ENCODE assay signal across 30 cellular contexts in the genomic region with DNA sequence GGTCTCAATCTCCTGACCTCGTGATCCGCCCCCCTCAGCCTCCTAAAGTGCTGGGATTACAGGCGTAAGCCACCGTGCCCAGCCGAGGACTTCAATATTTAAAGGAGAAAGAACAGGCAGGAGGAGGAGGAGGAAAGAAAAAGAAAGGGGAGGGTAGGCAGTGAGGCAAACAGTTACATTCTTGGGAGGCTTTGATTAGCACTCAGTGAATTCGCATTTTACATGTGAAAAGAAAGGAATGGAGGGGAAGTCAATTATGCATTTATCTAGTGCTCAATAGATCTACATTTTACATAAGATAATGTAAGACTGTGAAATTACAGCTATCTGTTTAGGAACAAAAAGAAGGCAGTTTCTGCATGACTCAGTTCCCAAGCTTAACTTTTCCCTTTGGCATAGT. TPM values are rescaled to one million over a fixed set of nuclear protein-coding genes. Genes with fewer than 3 reads are reported as not detected.
DNase-seq lines count a peak whose midpoint lies in the region; ATAC-seq and TF ChIP-seq lines count a peak whose summit lies in the region.
"Had no signal": no experiment of that assay in that cellular context is flagged by ENCODE, and none has a peak within 500 bp of the region (broad histone marks: within the 10 kb centered on the region; RNA-seq: fewer than 3 reads in every experiment).

No MANE protein-coding gene starts in this region.

- peak overlapping the region; percentile 35 for H3K4me2 ChIP-seq in GM23338
- no peak overlapping the region for H3K4me2 ChIP-seq in mesendoderm (ENCODE audit: low read length)

- H3K9me3 ChIP-seq in HUES64 (ENCODE audit: insufficient read depth, low read depth, low read length) (no peaks in the 10 kb centered on the region), adrenal gland (replicated peaks in 1 of 3) (no peaks in the 10 kb centered on the region)
- H3K9me3 ChIP-seq: Caco-2, Peyer's patch had no signal

- no peak overlapping the region for H2BK5ac ChIP-seq in mesendoderm (ENCODE audit: low read length)

- TF ChIP-seq POLR2A in adrenal gland (IDR thresholded peaks at IDR 0.05): no peak

- H3K27ac ChIP-seq in GM23338 (ENCODE audit: low read depth): peak overlapping the region; percentile 98
- H3K27ac ChIP-seq in HUES64 (ENCODE audit: low read depth, low read length): peak overlapping the region; percentile 93
- H3K27ac ChIP-seq in mesendoderm (ENCODE audit: low read depth, low read length): no peak overlapping the region
- H3K27ac ChIP-seq in adrenal gland: no peak overlapping the region
- H3K27ac ChIP-seq: C4-2B, Peyer's patch, SK-N-MC had no signal

- DNase-seq in GM23338 (ENCODE audit: low spot score) (peak; percentile 90), iPS DF 19.7 (ENCODE audit: low read depth, low spot score) (peak; percentile 86), mesendoderm (peak; percentile 81), immature natural killer cell (no peak), adrenal gland (no peak), NCI-H2029 (lab: John Stamatoyannopoulos, UW) (no peak), AG08396 (ENCODE audit: low spot score) (no peak)
- DNase-seq: Caco-2; CD8-positive, alpha-beta T cell; GDM1; Kasumi-1; MV-4-11; NCI-H1105; NCI-H146; NCI-H2029 treated with DMSO at 0.1 percent for 48 hours; NCI-H2171; NCI-H226; NCI-H510A; NCI-H69; OCI-M1; Peyer's patch; SIG-M5 had no signal

- no peak overlapping the region for H3K56ac ChIP-seq in mesendoderm (ENCODE audit: low read length)

- H3K4me1 Mint-ChIP-seq in GM23338 (peaks cover 54% of the 10 kb centered on the region), immature natural killer cell (peaks cover 5% of the 10 kb centered on the region in 2 donors)

- no peak overlapping the region for H2AFZ ChIP-seq in GM23338

- peaks cover 58% of the 10 kb centered on the region for H3K4me1 ChIP-seq in GM23338 (ENCODE audit: insufficient read depth)
- peaks cover 56% of the 10 kb centered on the region for H3K4me1 ChIP-seq in HUES64 (ENCODE audit: insufficient read depth, low read length)
- H3K4me1 ChIP-seq in mesendoderm (ENCODE audit: control insufficient read depth, low read depth, low read length): peaks cover 13% of the 10 kb centered on the region
- H3K4me1 ChIP-seq in adrenal gland (replicated peaks in 1 of 2): peaks cover 0 to 17% of the 10 kb centered on the region in 2 donors
- H3K4me1 ChIP-seq: Peyer's patch had no signal

- no peak overlapping the region for H2BK15ac ChIP-seq in mesendoderm (replicated peaks; ENCODE audit: low read depth)

- no peaks in the 10 kb centered on the region for H3K27me3 ChIP-seq in GM23338 (ENCODE audit: insufficient read depth)
- no peaks in the 10 kb centered on the region for H3K27me3 ChIP-seq in HUES64 (ENCODE audit: insufficient read depth, low read length)
- H3K27me3 ChIP-seq in mesendoderm (ENCODE audit: insufficient read depth, low read length, poor library complexity): no peaks in the 10 kb centered on the region
- no peaks in the 10 kb centered on the region for H3K27me3 ChIP-seq in adrenal gland
- H3K27me3 ChIP-seq: Peyer's patch had no signal

- no peak overlapping the region for H3K4me3 ChIP-seq in GM23338
- H3K4me3 ChIP-seq in HUES64 (ENCODE audit: low read length): no peak overlapping the region
- H3K4me3 ChIP-seq in mesendoderm (ENCODE audit: low read length): no peak overlapping the region
- H3K4me3 ChIP-seq in adrenal gland: no peak overlapping the region
- H3K4me3 ChIP-seq: GM12878, K562, Peyer's patch, SK-N-MC had no signal

- H4K20me1 ChIP-seq in GM23338 (replicated peaks; ENCODE audit: insufficient read depth): no peaks in the 10 kb centered on the region

- no peak overlapping the region for H2AK5ac ChIP-seq in mesendoderm (ENCODE audit: low read length)

- peak overlapping the region; percentile 65 for H3K9ac ChIP-seq in HUES64 (ENCODE audit: low read depth, low read length)
- H3K9ac ChIP-seq in mesendoderm (ENCODE audit: low read length): no peak overlapping the region

- TF ChIP-seq CTCF in GM23338 (conservative IDR thresholded peaks at IDR 0.05; ENCODE audit: low read depth in 2 of 2): no peak
- no peak for TF ChIP-seq CTCF in adrenal gland (IDR thresholded peaks at IDR 0.05)

- H3K79me2 ChIP-seq in GM23338 (replicated peaks; ENCODE audit: insufficient read depth) (no peaks in the 10 kb centered on the region), mesendoderm (ENCODE audit: control insufficient read depth, insufficient read depth, low read length) (no peaks in the 10 kb centered on the region)

- no peak overlapping the region for H3K23ac ChIP-seq in mesendoderm (ENCODE audit: low read length)

- H3K36me3 Mint-ChIP-seq in GM23338 (ENCODE audit: low read depth): no peaks in the 10 kb centered on the region
- no peaks in the 10 kb centered on the region for H3K36me3 Mint-ChIP-seq in immature natural killer cell
- H3K36me3 Mint-ChIP-seq: CD8-positive, alpha-beta T cell had no signal

- intact Hi-C loops in adrenal gland (cut with DNase I): no loop called here

- no peak overlapping the region for H2BK120ac ChIP-seq in mesendoderm (ENCODE audit: low read depth, low read length)

- H3K27ac Mint-ChIP-seq in GM23338 (peak overlapping the region; percentile 93), immature natural killer cell (no peak overlapping the region)
- H3K27ac Mint-ChIP-seq: CD8-positive, alpha-beta T cell had no signal

- ATAC-seq in GM23338: peak; percentile 79
- ATAC-seq: CD8-positive, alpha-beta T cell; GM12878; HepG2; K562 had no signal

- 1% methylated on average over 6 of the region's 6 CpGs for WGBS in HUES64
- no CpG with 5 or more reads among the region's 6 CpGs for WGBS in mesendoderm (ENCODE audit: extremely low coverage, insufficient coverage, low lambda C conversion rate)
- 69 to 82% (median 76%) methylated on average over 6 of the region's 6 CpGs for WGBS in adrenal gland, 4 donors

- H4K5ac ChIP-seq in mesendoderm (ENCODE audit: low read length): no peak overlapping the region

- H3K9me3 Mint-ChIP-seq in GM23338 (no peaks in the 10 kb centered on the region), immature natural killer cell (no peaks in the 10 kb centered on the region)
- H3K9me3 Mint-ChIP-seq: CD8-positive, alpha-beta T cell had no signal

- H3K36me3 ChIP-seq in GM23338 (ENCODE audit: insufficient read depth): no peaks in the 10 kb centered on the region
- no peaks in the 10 kb centered on the region for H3K36me3 ChIP-seq in HUES64 (ENCODE audit: insufficient read depth, low read length)
- H3K36me3 ChIP-seq in mesendoderm (ENCODE audit: control insufficient read depth, insufficient read depth, low read length): no peaks in the 10 kb centered on the region
- no peaks in the 10 kb centered on the region for H3K36me3 ChIP-seq in adrenal gland (replicated peaks in 1 of 2)
- H3K36me3 ChIP-seq: Peyer's patch had no signal

- H3K27me3 Mint-ChIP-seq in GM23338 (ENCODE audit: insufficient read depth, low read depth, poor library complexity) (peaks cover 4% of the 10 kb centered on the region), immature natural killer cell (ENCODE audit: low read depth in 3 of 3) (peaks cover 0 to 2% (median 0%) of the 10 kb centered on the region in 3 donors)

- H3K9me2 ChIP-seq in GM23338 (ENCODE audit: insufficient read depth): no peaks in the 10 kb centered on the region

- no peak overlapping the region for H4K8ac ChIP-seq in mesendoderm (ENCODE audit: low read depth, low read length)

- no peak overlapping the region for H3K18ac ChIP-seq in mesendoderm (ENCODE audit: low read length)

- H3K4me3 Mint-ChIP-seq in GM23338: no peak overlapping the region
- H3K4me3 Mint-ChIP-seq in immature natural killer cell: no peak overlapping the region
- H3K4me3 Mint-ChIP-seq: CD8-positive, alpha-beta T cell had no signal

- H3K4ac ChIP-seq in mesendoderm (ENCODE audit: low read depth, low read length): no peak overlapping the region

- peaks cover 16% of the 10 kb centered on the region for H3F3A ChIP-seq in GM23338 (replicated peaks; ENCODE audit: low read depth)

- no peaks in the 10 kb centered on the region for H3K79me1 ChIP-seq in mesendoderm (ENCODE audit: low read length)

RNA-seq across cellular contexts. Expression of a gene that starts 30.9 kb away (rescaled TPM):
- not detected in 2 replicates for total RNA-seq in GM23338 (2014; rRNA removed; shearing (Covaris generic))
- 0.39 TPM in 1 of 2 replicates, not detected in the other for polyA plus RNA-seq in GM23338 (2016; fragmentation: Nextera tagmentation; extraction: Ambion mirVana)
- not detected for polyA plus RNA-seq in HUES64 (2013, experiment 1 of 2)
- not detected for polyA plus RNA-seq in HUES64 (2013, experiment 2 of 2)
- polyA plus RNA-seq in mesendoderm (2013, experiment 1 of 2): 0.08 TPM
- polyA plus RNA-seq in mesendoderm (2013, experiment 2 of 2): 0.06 TPM
- not detected for polyA plus RNA-seq in immature natural killer cell
- total RNA-seq in adrenal gland: under 1 TPM in 2 of 8 donors, not detected in 6; 0.34 to 0.50 TPM
- under 1 TPM in 1 of 3 donors, not detected in 2; 0.27 TPM for polyA plus RNA-seq in adrenal gland
- total RNA-seq: CD8-positive, alpha-beta T cell; GM12878; HepG2; K562; M059J; Peyer's patch; T-helper 1 cell treated with Interleukin-12 subunit alpha and Interleukin-12 subunit beta and Interleukin-4 antibody, amounts not matched to agents 30 ng/mL and 1 ng/mL, for 36 hours had no signal

RNA-seq across cellular contexts. Expression of a gene that starts 46.5 kb away (rescaled TPM):
- 10.9 and 16.2 TPM in 2 replicates for total RNA-seq in GM23338 (2014; rRNA removed; shearing (Covaris generic))
- polyA plus RNA-seq in GM23338 (2016; fragmentation: Nextera tagmentation; extraction: Ambion mirVana) (4.3 and 5.8 TPM in 2 replicates), immature natural killer cell (1 to 10 TPM; 1.9 to 3.9 (median 2.3) TPM), adrenal gland (100 to 1,000 TPM in 1 of 3 donors, 10 to 100 TPM in 2; 29.9 to 204 (median 68.6) TPM)
- 3.1 TPM for polyA plus RNA-seq in HUES64 (2013, experiment 1 of 2)
- 4.2 TPM for polyA plus RNA-seq in HUES64 (2013, experiment 2 of 2)
- 3.5 TPM for polyA plus RNA-seq in mesendoderm (2013, experiment 1 of 2)
- polyA plus RNA-seq in mesendoderm (2013, experiment 2 of 2): 3.5 TPM
- 100 to 1,000 TPM in 1 of 8 donors, 10 to 100 TPM in 7; 11.2 to 230 (median 43.3) TPM for total RNA-seq in adrenal gland
- total RNA-seq: HepG2 had no signal
- polyA plus RNA-seq: HepG2, K562 had no signal

RNA-seq across cellular contexts. Expression of a gene that starts 54.6 kb away (rescaled TPM):
- 0.78 and 3.0 TPM in 2 replicates for total RNA-seq in GM23338 (2014; rRNA removed; shearing (Covaris generic))
- polyA plus RNA-seq in GM23338 (2016; fragmentation: Nextera tagmentation; extraction: Ambion mirVana): 0.63 and 1.7 TPM in 2 replicates
- polyA plus RNA-seq in HUES64 (2013, experiment 1 of 2): 0.70 TPM
- polyA plus RNA-seq in HUES64 (2013, experiment 2 of 2): 0.82 TPM
- 2.9 TPM for polyA plus RNA-seq in mesendoderm (2013, experiment 1 of 2)
- 2.1 TPM for polyA plus RNA-seq in mesendoderm (2013, experiment 2 of 2)
- polyA plus RNA-seq in immature natural killer cell: not detected
- total RNA-seq in adrenal gland: 10 to 100 TPM; 15.2 to 35.2 (median 26.6) TPM
- polyA plus RNA-seq in adrenal gland: 10 to 100 TPM; 15.5 to 59.5 (median 17.7) TPM

Comparison
In these comparisons a context has a peak if more than half of its experiments do, and no peak if none do; other contexts are left out.
1. DNase-seq: peak in GM23338 (single experiment), iPS DF 19.7 (single experiment) and mesendoderm (single experiment); none in immature natural killer cell (0 of 3), adrenal gland (0 of 7), NCI-H2029 (single experiment) and AG08396 (single experiment).
2. H3K27ac ChIP-seq: peak in GM23338 (single experiment) and HUES64 (single experiment); none in mesendoderm (single experiment) and adrenal gland (0 of 5).